Comparison of ENCODE assay signal across 17 cellular contexts in genomic region chr22:36764060-36764459, GRCh38. TPM values are rescaled to one million over a fixed set of nuclear protein-coding genes. Genes with fewer than 3 reads are reported as not detected.
"Had no signal": no experiment of that assay in that cellular context is flagged by ENCODE, and none has a peak within 500 bp of the region (broad histone marks: within the 10 kb centered on the region; RNA-seq: fewer than 3 reads in every experiment).

No MANE protein-coding gene starts in this region.

- H3K27me3 Mint-ChIP-seq: activated CD4-positive, alpha-beta memory T cell treated with anti-CD3 and anti-CD28 coated beads, Interleukin-2, amount 10 ng/mL, durations not matched to agents 7 days and 5 days; naive thymus-derived CD4-positive, alpha-beta T cell; T-cell had no signal

- H3K9me3 Mint-ChIP-seq: activated CD4-positive, alpha-beta memory T cell treated with anti-CD3 and anti-CD28 coated beads, Interleukin-2, amount 10 ng/mL, durations not matched to agents 7 days and 5 days; activated T-cell treated with anti-CD3 and anti-CD28 coated beads, Interleukin-2, amount 50 U/mL, for 4 hours; naive thymus-derived CD4-positive, alpha-beta T cell; T-cell had no signal

- H3K27ac Mint-ChIP-seq: activated CD4-positive, alpha-beta memory T cell treated with anti-CD3 and anti-CD28 coated beads, Interleukin-2, amount 10 ng/mL, durations not matched to agents 7 days and 5 days; naive thymus-derived CD4-positive, alpha-beta T cell; T-cell had no signal

- DNase-seq: activated CD4-positive, alpha-beta memory T cell treated with anti-CD3 and anti-CD28 coated beads, Interleukin-2, amount 10 ng/mL, durations not matched to agents 7 days and 5 days; activated effector memory CD4-positive, alpha-beta T cell treated with Interleukin-2 at 50 U/mL for 16 hours; activated naive CD4-positive, alpha-beta T cell treated with anti-CD3 and anti-CD28 coated beads, Interleukin-2, amount 50 U/mL, for 16 hours; activated T-cell treated with anti-CD3 and anti-CD28 coated beads, Interleukin-2, amount 50 U/mL, for 4 hours; colonic mucosa; effector CD4-positive, alpha-beta T cell; foreskin melanocyte; left cardiac atrium; naive thymus-derived CD4-positive, alpha-beta T cell; retina; SK-N-SH; stimulated activated CD4-positive, alpha-beta T cell treated with anti-CD3 and anti-CD28 coated beads, Interleukin-4, amount 100 ng/mL, for 24 hours; stimulated activated naive CD8-positive, alpha-beta T cell treated with anti-CD3 and anti-CD28 coated beads, Interleukin-15, Interleukin-2, amounts not matched to agents 100 U/mL and 50 U/mL, for 24 hours; T-cell; T-helper 9 cell; trophoblast cell had no signal

- H3K4me3 Mint-ChIP-seq: activated CD4-positive, alpha-beta memory T cell treated with anti-CD3 and anti-CD28 coated beads, Interleukin-2, amount 10 ng/mL, durations not matched to agents 7 days and 5 days; activated T-cell treated with anti-CD3 and anti-CD28 coated beads, Interleukin-2, amount 50 U/mL, for 4 hours; naive thymus-derived CD4-positive, alpha-beta T cell; T-cell had no signal

- H3K4me1 Mint-ChIP-seq: activated CD4-positive, alpha-beta memory T cell treated with anti-CD3 and anti-CD28 coated beads, Interleukin-2, amount 10 ng/mL, durations not matched to agents 7 days and 5 days; T-cell had no signal

- ATAC-seq: activated T-cell treated with anti-CD3 and anti-CD28 coated beads, Interleukin-2, amount 50 U/mL, for 4 hours; left cardiac atrium; naive thymus-derived CD4-positive, alpha-beta T cell; stimulated activated naive CD8-positive, alpha-beta T cell treated with anti-CD3 and anti-CD28 coated beads, Interleukin-15, Interleukin-2, amounts not matched to agents 100 U/mL and 50 U/mL, for 24 hours; T-cell had no signal

RNA-seq across cellular contexts. Expression of gene PVALB, which starts 52.8 kb away (rescaled TPM):
- total RNA-seq: activated CD4-positive, alpha-beta memory T cell treated with anti-CD3 and anti-CD28 coated beads, Interleukin-2, amount 10 ng/mL, durations not matched to agents 7 days and 5 days; activated T-cell treated with anti-CD3 and anti-CD28 coated beads, Interleukin-2, amount 50 U/mL, for 4 hours; colonic mucosa; fibroblast of lung; left cardiac atrium; naive thymus-derived CD4-positive, alpha-beta T cell; T-cell had no signal
